8 cellular contexts compared by ENCODE assay signal in the genomic region with DNA sequence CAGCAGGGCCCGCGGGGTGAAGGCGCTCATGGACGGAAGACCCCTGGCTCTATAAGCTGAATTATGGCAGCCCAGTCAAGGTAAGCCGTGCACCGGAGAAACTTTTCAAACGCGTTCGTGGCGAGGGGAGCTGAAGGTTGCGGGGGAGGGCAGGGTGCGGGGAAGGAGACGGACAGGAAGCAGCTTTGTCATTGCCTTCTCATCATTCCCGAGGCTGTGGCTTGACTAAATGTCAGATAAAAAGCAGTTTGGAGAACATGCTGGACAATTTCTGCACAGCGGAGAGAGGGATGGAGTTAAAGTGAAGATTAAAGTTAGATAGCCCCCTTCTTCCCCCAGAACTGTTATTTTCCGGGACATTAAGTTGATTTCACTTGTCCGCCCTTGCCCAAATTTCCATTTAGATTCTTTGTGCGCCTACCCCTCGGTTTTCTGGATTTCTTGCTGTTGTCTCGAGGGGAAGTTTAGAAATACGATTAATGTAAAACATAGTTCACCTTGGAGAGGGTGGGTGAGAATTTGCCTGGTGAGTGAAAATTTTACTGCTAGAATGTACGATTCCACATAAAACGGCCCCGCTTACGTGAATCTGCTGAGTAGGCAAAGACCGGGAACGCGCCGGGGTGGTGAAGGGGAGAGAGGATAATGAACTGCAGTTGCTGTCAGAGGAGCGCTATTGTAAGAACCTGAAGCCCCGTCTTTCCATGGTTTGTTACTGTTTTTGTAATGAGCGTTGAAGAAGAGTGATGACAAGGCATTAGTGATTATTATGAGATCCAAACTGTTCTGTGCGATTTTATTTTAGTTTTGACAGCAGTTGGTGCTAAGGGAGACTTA.
DNase-seq lines count a peak whose midpoint lies in the region; ATAC-seq lines count a peak whose summit lies in the region.

No MANE protein-coding gene starts in this region.

- H3K4me1 Mint-ChIP-seq in activated T-cell treated with anti-CD3 and anti-CD28 coated beads, Interleukin-2, amount 50 U/mL, for 4 hours (ENCODE audit: low read depth), result peaks cover 67% of the 10 kb centered on the region
- H3K4me1 Mint-ChIP-seq in naive B cell, result peaks cover 42 to 63% (median 60%) of the 10 kb centered on the region in 3 donors

- DNase-seq in NOMO-1 treated with DMSO at 0.1 percent for 48 hours (lab: John Stamatoyannopoulos, UW; ENCODE audit: unreplicated experiment), result peak; percentile 29
- DNase-seq in NOMO-1 treated with dmso at 0.1 percent for 144 hours (lab: John Stamatoyannopoulos, UW; ENCODE audit: unreplicated experiment), result no peak
- DNase-seq in NCI-H748 treated with DMSO at 0.1 percent for 48 hours (lab: John Stamatoyannopoulos, UW), result peak; percentile 68
- peak; percentile 19 for DNase-seq in activated T-cell treated with anti-CD3 and anti-CD28 coated beads, Interleukin-2, amount 50 U/mL, for 4 hours
- no peak for DNase-seq in naive B cell
- DNase-seq in superior temporal gyrus (ENCODE audit: extremely low spot score), result peak; percentile 86

- peak overlapping the region; percentile 39 to 97 (median 92) for H3K27ac Mint-ChIP-seq in naive B cell

- ATAC-seq in activated T-cell treated with anti-CD3 and anti-CD28 coated beads, Interleukin-2, amount 50 U/mL, for 4 hours, result peak in 1 of 2 donors; percentile 7
- ATAC-seq in esophagus mucosa (peak; percentile 14), naive B cell (ENCODE audit: low read depth in 2 of 2) (no peak), HG03196 (IDR thresholded peaks at IDR 0.05; ENCODE audit: unreplicated experiment) (no peak)

- no peaks in the 10 kb centered on the region for H3K27me3 Mint-ChIP-seq in activated T-cell treated with anti-CD3 and anti-CD28 coated beads, Interleukin-2, amount 50 U/mL, for 4 hours (ENCODE audit: low read depth)
- no peaks in the 10 kb centered on the region for H3K27me3 Mint-ChIP-seq in naive B cell

- peak overlapping the region; percentile 92 for H3K4me3 Mint-ChIP-seq in activated T-cell treated with anti-CD3 and anti-CD28 coated beads, Interleukin-2, amount 50 U/mL, for 4 hours
- peak overlapping the region; percentile 92 to 98 (median 96) for H3K4me3 Mint-ChIP-seq in naive B cell

- H3K9me3 Mint-ChIP-seq in activated T-cell treated with anti-CD3 and anti-CD28 coated beads, Interleukin-2, amount 50 U/mL, for 4 hours, result no peaks in the 10 kb centered on the region
- H3K9me3 Mint-ChIP-seq in naive B cell, result no peaks in the 10 kb centered on the region

- H3K36me3 Mint-ChIP-seq in activated T-cell treated with anti-CD3 and anti-CD28 coated beads, Interleukin-2, amount 50 U/mL, for 4 hours (ENCODE audit: insufficient read depth), result no peaks in the 10 kb centered on the region
- H3K36me3 Mint-ChIP-seq in naive B cell, result no peaks in the 10 kb centered on the region

Comparison
In these comparisons a context has a peak if more than half of its experiments do, and no peak if none do; other contexts are left out.
1. DNase-seq: peak in NOMO-1 treated with DMSO at 0.1 percent for 48 hours (single experiment), NCI-H748 treated with DMSO at 0.1 percent for 48 hours (single experiment), activated T-cell treated with anti-CD3 and anti-CD28 coated beads, Interleukin-2, amount 50 U/mL, for 4 hours (single experiment) and superior temporal gyrus (single experiment); none in NOMO-1 treated with dmso at 0.1 percent for 144 hours (single experiment) and naive B cell (single experiment).